Comparison of ENCODE assay signal across 24 cellular contexts in genomic region chr2:142033393-142033792, GRCh38.
DNase-seq lines count a peak whose midpoint lies in the region; ATAC-seq and TF ChIP-seq lines count a peak whose summit lies in the region.
"Had no signal": no experiment of that assay in that cellular context is flagged by ENCODE, and none has a peak within 500 bp of the region (broad histone marks: within the 10 kb centered on the region; RNA-seq: fewer than 3 reads in every experiment).

No MANE protein-coding gene starts in this region.

- no peak for TF ChIP-seq CTCF in brain microvascular endothelial cell (IDR thresholded peaks at IDR 0.05; ENCODE audit: low read depth, low read length, missing control alignments)
- TF ChIP-seq CTCF in omental fat pad (IDR thresholded peaks at IDR 0.05), result no peak

- H3K4me3 Mint-ChIP-seq in CD8-positive, alpha-beta memory T cell, result no peak overlapping the region
- H3K4me3 Mint-ChIP-seq: CD4-positive, alpha-beta memory T cell had no signal

- no peak overlapping the region for H3K4me3 ChIP-seq in brain microvascular endothelial cell (ENCODE audit: low read depth, low read length)
- H3K4me3 ChIP-seq in CD8-positive, alpha-beta memory T cell (ENCODE audit: low read length), result no peak overlapping the region
- H3K4me3 ChIP-seq: BLaER1, Peyer's patch, SJCRH30 had no signal

- H3K9me3 Mint-ChIP-seq in CD8-positive, alpha-beta memory T cell, result peaks cover 0 to 30% (median 13%) of the 10 kb centered on the region in 5 donors

- H3K4me1 Mint-ChIP-seq in CD8-positive, alpha-beta memory T cell, result no peaks in the 10 kb centered on the region
- H3K4me1 Mint-ChIP-seq: CD4-positive, alpha-beta memory T cell had no signal

- H3K36me3 Mint-ChIP-seq in CD8-positive, alpha-beta memory T cell, result no peaks in the 10 kb centered on the region
- H3K36me3 Mint-ChIP-seq: CD4-positive, alpha-beta memory T cell had no signal

- no peaks in the 10 kb centered on the region for H3K4me1 ChIP-seq in CD8-positive, alpha-beta memory T cell (ENCODE audit: insufficient read depth, low read length)
- H3K4me1 ChIP-seq: Peyer's patch had no signal

- H3K27me3 Mint-ChIP-seq in CD8-positive, alpha-beta memory T cell, result peaks cover 0 to 2% of the 10 kb centered on the region in 2 donors
- H3K27me3 Mint-ChIP-seq: CD4-positive, alpha-beta memory T cell had no signal

- in situ Hi-C loops in brain microvascular endothelial cell (cut with HindIII; ENCODE audit: low pct_ligation_motif_present, low sequenced_read_pairs), result no loop called here

- POLR2A ChIA-PET in CD8-positive, alpha-beta memory T cell (lab: Charles Lee), result no interaction called here

- H3K27me3 ChIP-seq in brain microvascular endothelial cell (replicated peaks), result no peaks in the 10 kb centered on the region
- no peaks in the 10 kb centered on the region for H3K27me3 ChIP-seq in CD8-positive, alpha-beta memory T cell (ENCODE audit: insufficient read depth, low read length, poor library complexity, severe bottlenecking)
- H3K27me3 ChIP-seq: BLaER1, Peyer's patch, SJCRH30 had no signal

- peak; percentile 1 for DNase-seq in NCI-H1105 treated with DMSO at 0.1 percent for 48 hours (lab: John Stamatoyannopoulos, UW)
- DNase-seq in NCI-H1105 (lab: John Stamatoyannopoulos, UW), result no peak
- peak; percentile 8 for DNase-seq in OCI-M1 (lab: John Stamatoyannopoulos, UW)
- DNase-seq in brain microvascular endothelial cell, result peak; percentile 1
- DNase-seq in CD8-positive, alpha-beta memory T cell, result no peak
- DNase-seq in iPS-NIHi7 (ENCODE audit: extremely low spot score), result no peak
- DNase-seq in omental fat pad (ENCODE audit: low spot score), result no peak
- DNase-seq: ACHN; CD4-positive, alpha-beta memory T cell; DMS53; EL; Karpas-422; MV-4-11; NCI-H1417; NCI-H1694 treated with DMSO at 0.1 percent for 48 hours; NCI-H2081 treated with DMSO at 0.1 percent for 48 hours; NCI-H510A; NCI-H774; NK-92 treated with Interleukin-12 subunit alpha and Interleukin-12 subunit beta, amount 100 ng/mL, for 24 hours; Peyer's patch; SJCRH30 had no signal

- H3K36me3 ChIP-seq in brain microvascular endothelial cell (replicated peaks), result no peaks in the 10 kb centered on the region
- no peaks in the 10 kb centered on the region for H3K36me3 ChIP-seq in CD8-positive, alpha-beta memory T cell (ENCODE audit: insufficient read depth, low read length)
- H3K36me3 ChIP-seq: BLaER1, Peyer's patch, SJCRH30 had no signal

- no peak overlapping the region for H3K27ac Mint-ChIP-seq in CD8-positive, alpha-beta memory T cell
- H3K27ac Mint-ChIP-seq: CD4-positive, alpha-beta memory T cell had no signal

- ATAC-seq in omental fat pad (ENCODE audit: low FRiP score), result no peak
- ATAC-seq in HG03469 (IDR thresholded peaks at IDR 0.05; ENCODE audit: unreplicated experiment), result no peak

- H3K27ac ChIP-seq in brain microvascular endothelial cell, result no peak overlapping the region
- H3K27ac ChIP-seq in CD8-positive, alpha-beta memory T cell (ENCODE audit: low read depth, low read length), result no peak overlapping the region
- H3K27ac ChIP-seq: 22Rv1, BLaER1, Peyer's patch, SJCRH30 had no signal

- no peaks in the 10 kb centered on the region for H3K9me3 ChIP-seq in CD8-positive, alpha-beta memory T cell (ENCODE audit: low read length)
- H3K9me3 ChIP-seq: BLaER1, Peyer's patch, SJCRH30 had no signal

- CTCF ChIA-PET in CD8-positive, alpha-beta memory T cell (lab: Charles Lee), result no interaction called here

Comparison
In these comparisons a context has a peak if more than half of its experiments do, and no peak if none do; other contexts are left out.
1. DNase-seq: peak in NCI-H1105 treated with DMSO at 0.1 percent for 48 hours (single experiment), OCI-M1 (single experiment) and brain microvascular endothelial cell (single experiment); none in NCI-H1105 (single experiment), CD8-positive, alpha-beta memory T cell (0 of 5), iPS-NIHi7 (single experiment) and omental fat pad (single experiment).